1 cellular context compared by ENCODE assay signal in genomic region chr10:46552526-46553237, GRCh38.
TF ChIP-seq lines count a peak whose summit lies in the region.

No MANE protein-coding gene starts in this region.

TF ChIP-seq in HepG2, 621 proteins besides CTCF, POLR2A, EP300 and RAD21:
- TF ChIP-seq RCOR2 (CRISPR knock-in tag; IDR thresholded peaks at IDR 0.05) (no peak), ZNF296 (CRISPR knock-in tag; conservative IDR thresholded peaks at IDR 0.05) (no peak), ZNF577 (CRISPR knock-in tag; IDR thresholded peaks at IDR 0.05; ENCODE audit: borderline replicate concordance, low read depth) (no peak), ZNF547 (CRISPR knock-in tag; IDR thresholded peaks at IDR 0.05) (no peak)
- TF ChIP-seq, protein P1, sequence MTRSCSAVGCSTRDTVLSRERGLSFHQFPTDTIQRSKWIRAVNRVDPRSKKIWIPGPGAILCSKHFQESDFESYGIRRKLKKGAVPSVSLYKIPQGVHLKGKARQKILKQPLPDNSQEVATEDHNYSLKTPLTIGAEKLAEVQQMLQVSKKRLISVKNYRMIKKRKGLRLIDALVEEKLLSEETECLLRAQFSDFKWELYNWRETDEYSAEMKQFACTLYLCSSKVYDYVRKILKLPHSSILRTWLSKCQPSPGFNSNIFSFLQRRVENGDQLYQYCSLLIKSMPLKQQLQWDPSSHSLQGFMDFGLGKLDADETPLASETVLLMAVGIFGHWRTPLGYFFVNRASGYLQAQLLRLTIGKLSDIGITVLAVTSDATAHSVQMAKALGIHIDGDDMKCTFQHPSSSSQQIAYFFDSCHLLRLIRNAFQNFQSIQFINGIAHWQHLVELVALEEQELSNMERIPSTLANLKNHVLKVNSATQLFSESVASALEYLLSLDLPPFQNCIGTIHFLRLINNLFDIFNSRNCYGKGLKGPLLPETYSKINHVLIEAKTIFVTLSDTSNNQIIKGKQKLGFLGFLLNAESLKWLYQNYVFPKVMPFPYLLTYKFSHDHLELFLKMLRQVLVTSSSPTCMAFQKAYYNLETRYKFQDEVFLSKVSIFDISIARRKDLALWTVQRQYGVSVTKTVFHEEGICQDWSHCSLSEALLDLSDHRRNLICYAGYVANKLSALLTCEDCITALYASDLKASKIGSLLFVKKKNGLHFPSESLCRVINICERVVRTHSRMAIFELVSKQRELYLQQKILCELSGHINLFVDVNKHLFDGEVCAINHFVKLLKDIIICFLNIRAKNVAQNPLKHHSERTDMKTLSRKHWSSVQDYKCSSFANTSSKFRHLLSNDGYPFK (CRISPR knock-in tag; IDR thresholded peaks at IDR 0.05; ENCODE audit: borderline replicate concordance) = no peak
- TF ChIP-seq, protein P2, sequence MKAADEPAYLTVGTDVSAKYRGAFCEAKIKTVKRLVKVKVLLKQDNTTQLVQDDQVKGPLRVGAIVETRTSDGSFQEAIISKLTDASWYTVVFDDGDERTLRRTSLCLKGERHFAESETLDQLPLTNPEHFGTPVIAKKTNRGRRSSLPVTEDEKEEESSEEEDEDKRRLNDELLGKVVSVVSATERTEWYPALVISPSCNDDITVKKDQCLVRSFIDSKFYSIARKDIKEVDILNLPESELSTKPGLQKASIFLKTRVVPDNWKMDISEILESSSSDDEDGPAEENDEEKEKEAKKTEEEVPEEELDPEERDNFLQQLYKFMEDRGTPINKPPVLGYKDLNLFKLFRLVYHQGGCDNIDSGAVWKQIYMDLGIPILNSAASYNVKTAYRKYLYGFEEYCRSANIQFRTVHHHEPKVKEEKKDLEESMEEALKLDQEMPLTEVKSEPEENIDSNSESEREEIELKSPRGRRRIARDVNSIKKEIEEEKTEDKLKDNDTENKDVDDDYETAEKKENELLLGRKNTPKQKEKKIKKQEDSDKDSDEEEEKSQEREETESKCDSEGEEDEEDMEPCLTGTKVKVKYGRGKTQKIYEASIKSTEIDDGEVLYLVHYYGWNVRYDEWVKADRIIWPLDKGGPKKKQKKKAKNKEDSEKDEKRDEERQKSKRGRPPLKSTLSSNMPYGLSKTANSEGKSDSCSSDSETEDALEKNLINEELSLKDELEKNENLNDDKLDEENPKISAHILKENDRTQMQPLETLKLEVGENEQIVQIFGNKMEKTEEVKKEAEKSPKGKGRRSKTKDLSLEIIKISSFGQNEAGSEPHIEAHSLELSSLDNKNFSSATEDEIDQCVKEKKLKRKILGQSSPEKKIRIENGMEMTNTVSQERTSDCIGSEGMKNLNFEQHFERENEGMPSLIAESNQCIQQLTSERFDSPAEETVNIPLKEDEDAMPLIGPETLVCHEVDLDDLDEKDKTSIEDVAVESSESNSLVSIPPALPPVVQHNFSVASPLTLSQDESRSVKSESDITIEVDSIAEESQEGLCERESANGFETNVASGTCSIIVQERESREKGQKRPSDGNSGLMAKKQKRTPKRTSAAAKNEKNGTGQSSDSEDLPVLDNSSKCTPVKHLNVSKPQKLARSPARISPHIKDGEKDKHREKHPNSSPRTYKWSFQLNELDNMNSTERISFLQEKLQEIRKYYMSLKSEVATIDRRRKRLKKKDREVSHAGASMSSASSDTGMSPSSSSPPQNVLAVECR (CRISPR knock-in tag; IDR thresholded peaks at IDR 0.05; ENCODE audit: borderline replicate concordance) = 0 out of 2 replicates have a peak, but pooled peaks have one; percentile 12
